8 cellular contexts compared by ENCODE assay signal in the genomic region with DNA sequence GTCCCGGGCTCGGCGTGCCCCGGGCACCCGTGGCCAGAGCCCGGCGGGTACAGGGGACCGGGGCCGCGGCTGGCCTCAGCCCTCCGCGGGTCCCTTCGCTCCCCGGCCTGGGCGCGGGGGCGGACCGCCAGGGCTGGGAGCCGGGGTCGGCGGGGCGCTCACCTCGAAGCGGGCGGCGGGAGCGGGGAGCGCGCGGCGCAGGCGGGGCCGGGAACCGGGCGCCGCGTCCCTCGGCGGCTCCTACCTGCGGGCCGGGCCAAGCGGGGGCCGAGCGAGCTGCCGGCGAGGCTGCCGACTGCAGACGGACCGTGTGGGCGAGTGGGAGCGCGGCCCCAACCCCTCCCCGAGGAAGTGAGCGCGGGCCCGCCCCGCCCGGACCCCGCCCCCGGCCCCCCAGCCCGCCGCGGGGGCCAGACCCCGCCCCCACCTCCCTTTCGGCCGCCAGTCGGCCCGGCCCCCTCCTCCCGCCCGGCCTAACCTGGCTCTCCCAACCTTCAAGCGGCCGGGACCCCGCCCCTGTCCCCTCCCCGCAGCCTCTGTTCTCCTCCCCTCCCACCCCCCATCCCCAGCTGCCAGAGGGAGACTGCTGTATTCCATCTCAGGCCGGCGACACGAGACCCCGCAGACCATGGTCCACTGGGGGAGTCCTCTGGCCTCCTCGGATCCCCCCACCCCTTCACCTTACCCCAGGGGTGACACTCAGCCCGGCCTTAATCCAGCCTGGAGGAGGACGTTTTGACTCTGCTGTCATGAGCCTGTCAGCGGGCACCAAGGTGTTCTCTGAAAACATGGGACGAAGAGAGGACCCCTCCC. TPM values are rescaled to one million over a fixed set of nuclear protein-coding genes. Genes with fewer than 3 reads are reported as not detected.
DNase-seq lines count a peak whose midpoint lies in the region; ATAC-seq and TF ChIP-seq lines count a peak whose summit lies in the region.

A gene with protein sequence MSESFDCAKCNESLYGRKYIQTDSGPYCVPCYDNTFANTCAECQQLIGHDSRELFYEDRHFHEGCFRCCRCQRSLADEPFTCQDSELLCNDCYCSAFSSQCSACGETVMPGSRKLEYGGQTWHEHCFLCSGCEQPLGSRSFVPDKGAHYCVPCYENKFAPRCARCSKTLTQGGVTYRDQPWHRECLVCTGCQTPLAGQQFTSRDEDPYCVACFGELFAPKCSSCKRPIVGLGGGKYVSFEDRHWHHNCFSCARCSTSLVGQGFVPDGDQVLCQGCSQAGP (minus strand): TSS at position 320 of the 813 bp plus-strand sequence. CDS start 6,102 bp downstream, outside the sequence.

- peaks cover 44% of the 10 kb centered on the region for H3K4me1 Mint-ChIP-seq in activated T-cell treated with anti-CD3 and anti-CD28 coated beads, Interleukin-2, amount 50 U/mL, for 4 hours (ENCODE audit: low read depth)
- peaks cover 38 to 53% of the 10 kb centered on the region in 2 donors for H3K4me1 Mint-ChIP-seq in natural killer cell treated with Interleukin-12 subunit alpha and Interleukin-12 subunit beta and Interleukin-15 and Interleukin-18, amount 100 ng/mL, for 72 hours (ENCODE audit: low read depth in 2 of 2)

- peak; percentile 59 to 94 for DNase-seq in NCI-H526 (lab: John Stamatoyannopoulos, UW)
- DNase-seq in activated T-cell treated with anti-CD3 and anti-CD28 coated beads, Interleukin-2, amount 50 U/mL, for 4 hours: peak; percentile 39
- no peak for DNase-seq in fibroblast of mammary gland (ENCODE audit: low read depth)
- DNase-seq in natural killer cell treated with Interleukin-12 subunit alpha and Interleukin-12 subunit beta and Interleukin-15 and Interleukin-18, amount 100 ng/mL, for 72 hours (ENCODE audit: low spot score): peak; percentile 79
- DNase-seq in NCI-H187 treated with DMSO at 0.1 percent for 48 hours (lab: John Stamatoyannopoulos, UW): no peak
- no peak for DNase-seq in SHP77 treated with DMSO at 0.1 percent for 48 hours (lab: John Stamatoyannopoulos, UW)

- no peak within 1 kb of the TSS for H3K27ac ChIP-seq in ACC112 (ENCODE audit: low read depth, low read length)

- TF ChIP-seq POLR2A in GM18526 (IDR thresholded peaks at IDR 0.05; ENCODE audit: extremely low read depth, insufficient read length): peak; percentile 66

- H3K4me3 ChIP-seq in ACC112 (ENCODE audit: low read depth, low read length): peak within 1 kb of the TSS; percentile 99
- H3K4me3 ChIP-seq in fibroblast of mammary gland (ENCODE audit: control insufficient read depth, low read depth, low read length): peak within 1 kb of the TSS; percentile 92

- H3K27ac Mint-ChIP-seq in natural killer cell treated with Interleukin-12 subunit alpha and Interleukin-12 subunit beta and Interleukin-15 and Interleukin-18, amount 100 ng/mL, for 72 hours: peak within 1 kb of the TSS; percentile 83 to 100

- peak within 1 kb of the TSS; percentile 17 for H2AFZ ChIP-seq in ACC112 (ENCODE audit: low read length, unreplicated experiment)

- peaks cover 36% of the 10 kb centered on the region for H3K4me1 ChIP-seq in ACC112 (ENCODE audit: control insufficient read depth, insufficient read depth, low read length, unreplicated experiment)

- no peak for TF ChIP-seq CTCF in fibroblast of mammary gland (conservative IDR thresholded peaks at IDR 0.05; ENCODE audit: control insufficient read depth, insufficient read depth, low read depth, low read length)

- no peaks in the 10 kb centered on the region for H3K36me3 ChIP-seq in ACC112 (ENCODE audit: insufficient read depth, low read length)

- H3K9me3 Mint-ChIP-seq in activated T-cell treated with anti-CD3 and anti-CD28 coated beads, Interleukin-2, amount 50 U/mL, for 4 hours: no peaks in the 10 kb centered on the region
- no peaks in the 10 kb centered on the region for H3K9me3 Mint-ChIP-seq in natural killer cell treated with Interleukin-12 subunit alpha and Interleukin-12 subunit beta and Interleukin-15 and Interleukin-18, amount 100 ng/mL, for 72 hours

- H3K4me3 Mint-ChIP-seq in activated T-cell treated with anti-CD3 and anti-CD28 coated beads, Interleukin-2, amount 50 U/mL, for 4 hours: peak within 1 kb of the TSS; percentile 85
- peak within 1 kb of the TSS; percentile 92 for H3K4me3 Mint-ChIP-seq in natural killer cell treated with Interleukin-12 subunit alpha and Interleukin-12 subunit beta and Interleukin-15 and Interleukin-18, amount 100 ng/mL, for 72 hours

- no peaks in the 10 kb centered on the region for H3K27me3 Mint-ChIP-seq in activated T-cell treated with anti-CD3 and anti-CD28 coated beads, Interleukin-2, amount 50 U/mL, for 4 hours (ENCODE audit: low read depth)
- no peaks in the 10 kb centered on the region for H3K27me3 Mint-ChIP-seq in natural killer cell treated with Interleukin-12 subunit alpha and Interleukin-12 subunit beta and Interleukin-15 and Interleukin-18, amount 100 ng/mL, for 72 hours

- H3K36me3 Mint-ChIP-seq in activated T-cell treated with anti-CD3 and anti-CD28 coated beads, Interleukin-2, amount 50 U/mL, for 4 hours (ENCODE audit: insufficient read depth): no peaks in the 10 kb centered on the region
- H3K36me3 Mint-ChIP-seq in natural killer cell treated with Interleukin-12 subunit alpha and Interleukin-12 subunit beta and Interleukin-15 and Interleukin-18, amount 100 ng/mL, for 72 hours: no peaks in the 10 kb centered on the region

- H3K79me2 ChIP-seq in ACC112 (ENCODE audit: control insufficient read depth, insufficient read depth, low read length, unreplicated experiment): peaks cover 39% of the 10 kb centered on the region

- peak; percentile 16 to 37 for ATAC-seq in activated T-cell treated with anti-CD3 and anti-CD28 coated beads, Interleukin-2, amount 50 U/mL, for 4 hours
- ATAC-seq in natural killer cell treated with Interleukin-12 subunit alpha and Interleukin-12 subunit beta and Interleukin-15 and Interleukin-18, amount 100 ng/mL, for 72 hours: peak; percentile 59 to 76

- no peaks in the 10 kb centered on the region for H3K27me3 ChIP-seq in ACC112 (ENCODE audit: insufficient read depth, low read length)

RNA-seq across cellular contexts. Expression of the gene that starts here (rescaled TPM):
- 10 to 100 TPM; 15.9 to 33.8 (median 26.9) TPM for total RNA-seq in activated T-cell treated with anti-CD3 and anti-CD28 coated beads, Interleukin-2, amount 50 U/mL, for 4 hours
- 10 to 100 TPM; 24.5 TPM for total RNA-seq in natural killer cell treated with Interleukin-12 subunit alpha and Interleukin-12 subunit beta and Interleukin-15 and Interleukin-18, amount 100 ng/mL, for 72 hours

Comparison
In these comparisons a context has a peak if more than half of its experiments do, and no peak if none do; other contexts are left out.
1. DNase-seq: peak in NCI-H526 (2 of 2), activated T-cell treated with anti-CD3 and anti-CD28 coated beads, Interleukin-2, amount 50 U/mL, for 4 hours (single experiment) and natural killer cell treated with Interleukin-12 subunit alpha and Interleukin-12 subunit beta and Interleukin-15 and Interleukin-18, amount 100 ng/mL, for 72 hours (single experiment); none in fibroblast of mammary gland (single experiment), NCI-H187 treated with DMSO at 0.1 percent for 48 hours (single experiment) and SHP77 treated with DMSO at 0.1 percent for 48 hours (single experiment).